In the genomic region with DNA sequence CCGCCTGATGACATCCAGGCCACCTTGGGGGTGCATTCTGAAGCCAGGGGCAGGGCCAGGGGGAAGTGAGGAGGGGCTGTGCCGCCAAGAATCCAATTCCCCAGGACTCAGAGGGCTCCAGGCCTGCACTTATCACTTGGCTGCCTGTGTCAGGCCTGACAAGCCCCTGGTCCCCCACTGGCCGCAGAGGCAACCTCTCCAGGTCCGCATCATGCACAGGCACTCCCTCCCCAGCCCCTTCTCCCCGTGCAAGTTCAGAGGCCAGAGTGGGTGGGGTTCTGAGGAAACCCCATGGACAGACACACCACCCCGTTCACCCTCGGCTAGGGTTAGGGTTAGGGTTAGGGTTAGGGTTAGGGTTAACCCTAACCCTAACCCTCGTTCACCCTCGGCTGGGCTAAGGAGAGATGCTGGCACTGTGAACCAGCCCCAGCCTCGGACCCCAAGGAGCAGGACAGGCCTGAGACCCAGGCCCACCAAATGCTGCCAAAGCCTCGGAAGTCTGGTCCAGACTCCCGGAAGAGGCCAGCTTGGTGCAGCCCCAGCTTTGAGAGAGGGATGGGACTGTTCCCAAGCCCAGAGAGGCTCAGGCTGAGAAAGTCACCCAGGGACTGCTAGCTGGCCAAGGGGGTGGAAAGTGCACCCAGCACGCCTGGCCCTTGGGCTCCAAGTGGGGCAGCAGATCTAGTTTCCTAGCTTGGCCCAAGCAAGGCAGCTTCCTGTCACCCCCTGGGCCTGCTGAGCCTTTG, we compare ENCODE assay signal across 1 cellular context.
TF ChIP-seq lines count a peak whose summit lies in the region.

No MANE protein-coding gene starts in this region.

TF ChIP-seq in GM23338, 12 proteins besides CTCF, POLR2A, EP300 and RAD21 (continued from another document):
- TF ChIP-seq, protein P1, sequence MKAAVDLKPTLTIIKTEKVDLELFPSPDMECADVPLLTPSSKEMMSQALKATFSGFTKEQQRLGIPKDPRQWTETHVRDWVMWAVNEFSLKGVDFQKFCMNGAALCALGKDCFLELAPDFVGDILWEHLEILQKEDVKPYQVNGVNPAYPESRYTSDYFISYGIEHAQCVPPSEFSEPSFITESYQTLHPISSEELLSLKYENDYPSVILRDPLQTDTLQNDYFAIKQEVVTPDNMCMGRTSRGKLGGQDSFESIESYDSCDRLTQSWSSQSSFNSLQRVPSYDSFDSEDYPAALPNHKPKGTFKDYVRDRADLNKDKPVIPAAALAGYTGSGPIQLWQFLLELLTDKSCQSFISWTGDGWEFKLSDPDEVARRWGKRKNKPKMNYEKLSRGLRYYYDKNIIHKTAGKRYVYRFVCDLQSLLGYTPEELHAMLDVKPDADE (IDR thresholded peaks at IDR 0.05) = no peak
- no peak for TF ChIP-seq ZNF331 (CRISPR knock-in tag; IDR thresholded peaks at IDR 0.05; ENCODE audit: low read depth)
- TF ChIP-seq, protein P2, sequence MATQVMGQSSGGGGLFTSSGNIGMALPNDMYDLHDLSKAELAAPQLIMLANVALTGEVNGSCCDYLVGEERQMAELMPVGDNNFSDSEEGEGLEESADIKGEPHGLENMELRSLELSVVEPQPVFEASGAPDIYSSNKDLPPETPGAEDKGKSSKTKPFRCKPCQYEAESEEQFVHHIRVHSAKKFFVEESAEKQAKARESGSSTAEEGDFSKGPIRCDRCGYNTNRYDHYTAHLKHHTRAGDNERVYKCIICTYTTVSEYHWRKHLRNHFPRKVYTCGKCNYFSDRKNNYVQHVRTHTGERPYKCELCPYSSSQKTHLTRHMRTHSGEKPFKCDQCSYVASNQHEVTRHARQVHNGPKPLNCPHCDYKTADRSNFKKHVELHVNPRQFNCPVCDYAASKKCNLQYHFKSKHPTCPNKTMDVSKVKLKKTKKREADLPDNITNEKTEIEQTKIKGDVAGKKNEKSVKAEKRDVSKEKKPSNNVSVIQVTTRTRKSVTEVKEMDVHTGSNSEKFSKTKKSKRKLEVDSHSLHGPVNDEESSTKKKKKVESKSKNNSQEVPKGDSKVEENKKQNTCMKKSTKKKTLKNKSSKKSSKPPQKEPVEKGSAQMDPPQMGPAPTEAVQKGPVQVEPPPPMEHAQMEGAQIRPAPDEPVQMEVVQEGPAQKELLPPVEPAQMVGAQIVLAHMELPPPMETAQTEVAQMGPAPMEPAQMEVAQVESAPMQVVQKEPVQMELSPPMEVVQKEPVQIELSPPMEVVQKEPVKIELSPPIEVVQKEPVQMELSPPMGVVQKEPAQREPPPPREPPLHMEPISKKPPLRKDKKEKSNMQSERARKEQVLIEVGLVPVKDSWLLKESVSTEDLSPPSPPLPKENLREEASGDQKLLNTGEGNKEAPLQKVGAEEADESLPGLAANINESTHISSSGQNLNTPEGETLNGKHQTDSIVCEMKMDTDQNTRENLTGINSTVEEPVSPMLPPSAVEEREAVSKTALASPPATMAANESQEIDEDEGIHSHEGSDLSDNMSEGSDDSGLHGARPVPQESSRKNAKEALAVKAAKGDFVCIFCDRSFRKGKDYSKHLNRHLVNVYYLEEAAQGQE (IDR thresholded peaks at IDR 0.05; ENCODE audit: unreplicated experiment) = no peak
- no peak for TF ChIP-seq EZH2 (IDR thresholded peaks at IDR 0.05; ENCODE audit: low read depth, unreplicated experiment)
- no peak for TF ChIP-seq NANOG (IDR thresholded peaks at IDR 0.05; ENCODE audit: borderline replicate concordance)
- TF ChIP-seq CREB1 (CRISPR knock-in tag; IDR thresholded peaks at IDR 0.05; ENCODE audit: low read depth) = no peak
- TF ChIP-seq ZNF114 (CRISPR knock-in tag; IDR thresholded peaks at IDR 0.05) = no peak
- TF ChIP-seq POLR2AphosphoS5 (IDR thresholded peaks at IDR 0.05; ENCODE audit: low read depth) = no peak
TF ChIP-seq in GM23338: peak in this region for 0.
